ENCODE assay signal across 1 cellular context in the genomic region with DNA sequence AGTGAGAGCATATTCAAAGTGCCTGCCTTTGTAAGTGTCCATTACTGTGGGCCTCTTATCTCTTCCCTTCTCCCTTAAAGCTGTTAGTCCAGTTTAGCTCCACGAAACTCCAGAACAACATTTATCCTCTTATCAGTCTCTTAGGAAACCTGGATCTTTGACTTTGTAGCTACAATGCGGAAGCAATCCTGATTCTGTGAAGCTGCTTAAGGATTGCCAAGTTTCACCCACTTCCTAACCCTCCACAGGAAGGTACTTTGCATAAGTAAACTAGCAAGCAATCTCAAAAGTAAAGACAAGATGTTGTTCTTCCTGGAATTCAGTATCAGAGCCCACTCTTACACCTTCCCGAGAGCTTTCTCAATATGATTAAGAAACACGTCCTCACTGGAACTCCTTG.
TF ChIP-seq lines count a peak whose summit lies in the region.

No MANE protein-coding gene starts in this region.

TF ChIP-seq in SK-N-SH, 30 proteins besides CTCF, POLR2A, EP300 and RAD21 (continued from another document):
- TF ChIP-seq PBX3 (IDR thresholded peaks at IDR 0.05): no peak
- TF ChIP-seq FOSL2 (IDR thresholded peaks at IDR 0.05; ENCODE audit: borderline replicate concordance, low read depth): no peak
- TF ChIP-seq GABPA (IDR thresholded peaks at IDR 0.05; ENCODE audit: low read depth): no peak
- TF ChIP-seq FOXM1 (IDR thresholded peaks at IDR 0.05; ENCODE audit: low read depth): no peak
- no peak for TF ChIP-seq NFIC (IDR thresholded peaks at IDR 0.05; ENCODE audit: borderline replicate concordance)
- no peak for TF ChIP-seq TAF1 (IDR thresholded peaks at IDR 0.05; ENCODE audit: borderline replicate concordance, low read depth, low read length)
- no peak for TF ChIP-seq RFX5 (IDR thresholded peaks at IDR 0.05; ENCODE audit: low read length)
- TF ChIP-seq USF2 (IDR thresholded peaks at IDR 0.05; ENCODE audit: borderline replicate concordance, low read depth, low read length): no peak
